8 cellular contexts compared by ENCODE assay signal in genomic region chrX:47366051-47366722, GRCh38. TPM values are rescaled to one million over a fixed set of nuclear protein-coding genes. Genes with fewer than 3 reads are reported as not detected.
DNase-seq lines count a peak whose midpoint lies in the region; ATAC-seq lines count a peak whose summit lies in the region.

No MANE protein-coding gene starts in this region.

- peak; percentile 80 for DNase-seq in DMS153 (lab: John Stamatoyannopoulos, UW)
- DNase-seq in NCI-H2227 (lab: John Stamatoyannopoulos, UW; ENCODE audit: unreplicated experiment): peak; percentile 96
- peak; percentile 63 to 64 for DNase-seq in activated CD4-positive, alpha-beta T cell treated with anti-CD3 and anti-CD28 coated beads, Interleukin-2, amount 50 U/mL, for 4 hours
- DNase-seq in dermis blood vessel endothelial cell: peak; percentile 79
- DNase-seq in left kidney (ENCODE audit: low read depth, low spot score): peak; percentile 95
- DNase-seq in stimulated activated CD4-positive, alpha-beta T cell treated with anti-CD3 and anti-CD28 coated beads, Interleukin-1b, Interleukin-23, amount 100 ng/mL, for 48 hours: peak; percentile 77

- peak; percentile 47 for ATAC-seq in HG02678 (IDR thresholded peaks at IDR 0.05; ENCODE audit: unreplicated experiment)
- no peak for ATAC-seq in HG03025 (IDR thresholded peaks at IDR 0.05; ENCODE audit: low FRiP score, unreplicated experiment)

RNA-seq across cellular contexts. Expression of gene ZNF157, which starts 4.2 kb away (rescaled TPM):
- total RNA-seq in dermis blood vessel endothelial cell: 0.17 TPM in 1 of 2 replicates, not detected in the other
